ENCODE assay signal across 9 cellular contexts in the genomic region with DNA sequence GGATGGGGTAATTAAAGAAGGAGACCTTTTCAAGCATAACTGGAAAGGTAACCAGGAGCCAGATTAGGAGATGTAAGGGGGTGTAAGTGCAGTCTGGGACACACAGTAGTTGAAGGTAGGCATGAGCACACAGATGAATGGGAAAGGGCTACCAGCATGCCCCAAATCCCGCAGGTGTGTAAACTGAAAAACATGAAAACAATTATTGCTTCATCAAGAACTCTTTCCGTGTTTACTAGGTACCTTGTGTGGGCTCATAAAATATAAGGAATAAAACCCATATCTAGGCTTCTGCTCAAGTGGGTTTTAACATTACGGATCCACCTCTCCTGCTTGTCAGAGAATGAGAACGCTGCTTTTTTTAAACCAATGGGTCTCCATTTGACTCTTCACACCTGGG. TPM values are rescaled to one million over a fixed set of nuclear protein-coding genes. Genes with fewer than 3 reads are reported as not detected.
DNase-seq lines count a peak whose midpoint lies in the region; TF ChIP-seq lines count a peak whose summit lies in the region.
"Had no signal": no experiment of that assay in that cellular context is flagged by ENCODE, and none has a peak within 500 bp of the region (broad histone marks: within the 10 kb centered on the region; RNA-seq: fewer than 3 reads in every experiment).

No MANE protein-coding gene starts in this region.

- DNase-seq in PC-9 (no peak), epithelial cell of prostate (ENCODE audit: low read depth, low spot score) (no peak), ureter (ENCODE audit: low spot score) (no peak), NCI-H2107 treated with DMSO at 0.1 percent for 48 hours (lab: John Stamatoyannopoulos, UW; ENCODE audit: unreplicated experiment) (no peak), inferior parietal cortex (ENCODE audit: extremely low spot score) (no peak), hippocampal formation (lab: John Stamatoyannopoulos, UW) (no peak)
- DNase-seq: activated CD4-positive, alpha-beta T cell treated with anti-CD3 and anti-CD28 coated beads for 4 hours had no signal

- H3K4me2 ChIP-seq in DOHH2 (ENCODE audit: low read length) = peak overlapping the region; percentile 70
- peak overlapping the region; percentile 97 for H3K4me2 ChIP-seq in PC-9
- peak overlapping the region; percentile 92 for H3K4me2 ChIP-seq in parathyroid adenoma (ENCODE audit: low read length)

- no peaks in the 10 kb centered on the region for H3K27me3 ChIP-seq in DOHH2 (ENCODE audit: control insufficient read depth, low read length)
- H3K27me3 ChIP-seq in PC-9 (ENCODE audit: insufficient read depth, low read depth) = no peaks in the 10 kb centered on the region
- H3K27me3 ChIP-seq in parathyroid adenoma (ENCODE audit: control insufficient read depth, insufficient read depth, low read length) = no peaks in the 10 kb centered on the region

- peaks cover 15% of the 10 kb centered on the region for H3K36me3 ChIP-seq in DOHH2 (ENCODE audit: control insufficient read depth, low read length)
- H3K36me3 ChIP-seq in PC-9 (ENCODE audit: low read depth) = no peaks in the 10 kb centered on the region
- no peaks in the 10 kb centered on the region for H3K36me3 ChIP-seq in parathyroid adenoma (ENCODE audit: control insufficient read depth, insufficient read depth, low read length)

- TF ChIP-seq CTCF in DOHH2 (IDR thresholded peaks at IDR 0.05; ENCODE audit: low read depth, low read length, poor library complexity, severe bottlenecking) = no peak
- TF ChIP-seq CTCF in PC-9 (conservative IDR thresholded peaks at IDR 0.05) = no peak
- TF ChIP-seq CTCF in parathyroid adenoma (IDR thresholded peaks at IDR 0.05) = no peak

- no peaks in the 10 kb centered on the region for H3K9me2 ChIP-seq in DOHH2 (replicated peaks; ENCODE audit: control insufficient read depth, low read length)
- no peaks in the 10 kb centered on the region for H3K9me2 ChIP-seq in PC-9 (ENCODE audit: insufficient read depth)

- POLR2A ChIA-PET in PC-9 (lab: Charles Lee; ENCODE audit: unreplicated experiment) = no interaction called here

- H4K20me1 ChIP-seq in DOHH2 (ENCODE audit: control insufficient read depth, insufficient read depth, low read depth, low read length) (no peaks in the 10 kb centered on the region), PC-9 (ENCODE audit: insufficient read depth) (no peaks in the 10 kb centered on the region)

- BruUV-seq in PC-9 (replicated peaks; lab: Mats Ljungman, UMichigan) = no TSS peak

- H2AFZ ChIP-seq in PC-9 (no peak overlapping the region), parathyroid adenoma (no peak overlapping the region)

- H3K9ac ChIP-seq in parathyroid adenoma = no peak overlapping the region

- intact Hi-C loops in PC-9 (cut with micrococcal nuclease; ENCODE audit: unreplicated experiment) = no loop called here

- H3K79me2 ChIP-seq in DOHH2 (ENCODE audit: control insufficient read depth, low read length) (peaks cover 61% of the 10 kb centered on the region), PC-9 (ENCODE audit: low read depth) (peaks cover 57% of the 10 kb centered on the region), parathyroid adenoma (peaks cover 32% of the 10 kb centered on the region)

- peaks cover 39% of the 10 kb centered on the region for H3K4me1 ChIP-seq in DOHH2 (ENCODE audit: control insufficient read depth, low read length)
- peaks cover 20% of the 10 kb centered on the region; the same call in 1 of the 2 replicates for H3K4me1 ChIP-seq in PC-9 (replicated peaks; ENCODE audit: insufficient read depth)
- H3K4me1 ChIP-seq in parathyroid adenoma = peaks cover 6% of the 10 kb centered on the region

- H3K4me3 ChIP-seq in DOHH2 (ENCODE audit: low read length) (peak overlapping the region; percentile 84), PC-9 (peak overlapping the region; percentile 95), parathyroid adenoma (ENCODE audit: low read depth, low read length) (peak overlapping the region; percentile 90)

- CTCF ChIA-PET in PC-9 (lab: Charles Lee) = no interaction called here

- H3K27ac ChIP-seq in DOHH2 (ENCODE audit: low read depth, low read length) (no peak overlapping the region), PC-9 (no peak overlapping the region), epithelial cell of prostate (peak overlapping the region; percentile 75), parathyroid adenoma (no peak overlapping the region)

- H3K9me3 ChIP-seq in DOHH2 (ENCODE audit: control insufficient read depth, insufficient read depth, low read length) (no peaks in the 10 kb centered on the region), PC-9 (ENCODE audit: insufficient read depth, low read depth) (no peaks in the 10 kb centered on the region), parathyroid adenoma (ENCODE audit: control insufficient read depth, low read length) (no peaks in the 10 kb centered on the region)

- H3F3A ChIP-seq in DOHH2 (ENCODE audit: control insufficient read depth, insufficient read depth) (no peaks in the 10 kb centered on the region), PC-9 (ENCODE audit: insufficient read depth, low read depth) (no peaks in the 10 kb centered on the region)

RNA-seq across cellular contexts. Expression of a gene that starts 1.1 kb away (rescaled TPM):
- 112 and 115 TPM in 2 replicates for total RNA-seq in PC-9 (2021)
- 80.0 TPM for total RNA-seq in ureter

RNA-seq across cellular contexts. Expression of a gene that starts 41.3 kb away (rescaled TPM):
- total RNA-seq in PC-9 (2021) (12.0 and 18.3 TPM in 2 replicates), ureter (48.3 TPM)
